Comparison of ENCODE assay signal across 9 cellular contexts in the genomic region with DNA sequence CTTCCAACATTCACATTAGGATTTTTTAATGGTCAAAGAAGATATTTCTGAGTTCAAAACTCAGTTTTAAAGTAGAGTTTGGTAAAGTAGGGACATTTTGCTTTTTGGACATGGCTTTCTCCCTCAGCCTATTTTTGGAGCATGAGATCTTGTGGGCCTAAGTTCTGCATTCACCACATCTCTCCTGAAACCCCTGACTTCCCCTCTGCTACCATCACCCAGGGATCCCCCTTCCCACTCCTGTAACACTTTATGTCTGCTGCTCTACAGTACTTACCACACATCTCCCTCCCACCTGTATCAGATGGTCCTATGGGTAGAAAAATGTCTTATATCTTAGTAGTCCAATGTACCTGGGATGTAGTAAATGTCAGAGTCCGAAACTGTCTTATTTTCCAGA. TPM values are rescaled to one million over a fixed set of nuclear protein-coding genes. Genes with fewer than 3 reads are reported as not detected.
DNase-seq lines count a peak whose midpoint lies in the region; ATAC-seq, FAIRE-seq and TF ChIP-seq lines count a peak whose summit lies in the region.
"Had no signal": no experiment of that assay in that cellular context is flagged by ENCODE, and none has a peak within 500 bp of the region (broad histone marks: within the 10 kb centered on the region; RNA-seq: fewer than 3 reads in every experiment).

No MANE protein-coding gene starts in this region.

- H3K27ac Mint-ChIP-seq in activated CD4-positive, alpha-beta T cell treated with anti-CD3 and anti-CD28 coated beads, Interleukin-2, amount 10 ng/mL, durations not matched to agents 7 days and 5 days: peak overlapping the region; percentile 93

- peak overlapping the region; percentile 31 for H3K4me3 Mint-ChIP-seq in activated CD4-positive, alpha-beta T cell treated with anti-CD3 and anti-CD28 coated beads, Interleukin-2, amount 10 ng/mL, durations not matched to agents 7 days and 5 days

- POLR2A ChIA-PET in activated CD4-positive, alpha-beta T cell treated with anti-CD3 and anti-CD28 coated beads, Interleukin-2, amount 10 ng/mL, durations not matched to agents 7 days and 5 days (lab: Charles Lee): no interaction called here

- TF ChIP-seq POLR2A in adrenal gland (IDR thresholded peaks at IDR 0.05): no peak

- WGBS in adrenal gland, 4 donors: 93 to 100% (median 97%) methylated on average over 1 of the region's 1 CpG

- H3K36me3 Mint-ChIP-seq in activated CD4-positive, alpha-beta T cell treated with anti-CD3 and anti-CD28 coated beads, Interleukin-2, amount 10 ng/mL, durations not matched to agents 7 days and 5 days (ENCODE audit: low read depth): peaks cover 21% of the 10 kb centered on the region

- no peaks in the 10 kb centered on the region for H3K27me3 Mint-ChIP-seq in activated CD4-positive, alpha-beta T cell treated with anti-CD3 and anti-CD28 coated beads, Interleukin-2, amount 10 ng/mL, durations not matched to agents 7 days and 5 days

- H3K4me3 ChIP-seq in skin epidermis (no peak overlapping the region), adrenal gland (no peak overlapping the region), kidney (ENCODE audit: low read length in 2 of 2) (no peak overlapping the region)
- H3K4me3 ChIP-seq: SJSA1 had no signal

- ATAC-seq in GM21825 (IDR thresholded peaks at IDR 0.05; ENCODE audit: unreplicated experiment): peak; percentile 51

- TF ChIP-seq CTCF in adrenal gland (IDR thresholded peaks at IDR 0.05): no peak
- no peak for TF ChIP-seq CTCF in kidney (IDR thresholded peaks at IDR 0.05; ENCODE audit: borderline replicate concordance, extremely low read depth, insufficient read depth)

- CTCF ChIA-PET in activated CD4-positive, alpha-beta T cell treated with anti-CD3 and anti-CD28 coated beads, Interleukin-2, amount 10 ng/mL, durations not matched to agents 7 days and 5 days (lab: Charles Lee): interaction anchor here (0.5 to 2.3 kb wide), 4 partner anchors 10 to 1091 kb away, joined by 3 to 5 read pairs (median 4); no protein-coding TSS in a partner anchor

- intact Hi-C loops in adrenal gland (cut with DNase I) (no loop called here), kidney (cut with DNase I) (no loop called here)

- H3K4me1 Mint-ChIP-seq in activated CD4-positive, alpha-beta T cell treated with anti-CD3 and anti-CD28 coated beads, Interleukin-2, amount 10 ng/mL, durations not matched to agents 7 days and 5 days: peaks cover 76% of the 10 kb centered on the region

- no peak for FAIRE-seq in kidney (lab: Jason Lieb, UNC)

- H3K4me1 ChIP-seq in adrenal gland (replicated peaks in 1 of 2): peaks cover 0 to 38% of the 10 kb centered on the region in 2 donors
- peaks cover 0 to 4% of the 10 kb centered on the region in 2 donors for H3K4me1 ChIP-seq in kidney (ENCODE audit: control insufficient read depth in 1 of 2, insufficient read depth in 1 of 2, low read depth in 1 of 2, low read length in 2 of 2)
- H3K4me1 ChIP-seq: SJSA1 had no signal

- no peaks in the 10 kb centered on the region for H3K27me3 ChIP-seq in adrenal gland
- H3K27me3 ChIP-seq: SJSA1 had no signal

- H3K27ac ChIP-seq in skin epidermis (peak overlapping the region in 15 of 21 experiments; percentile 9 to 85 (median 56)), adrenal gland (peak overlapping the region in 1 of 5 donors; percentile 15), kidney (ENCODE audit: low read depth in 2 of 2, low read length in 2 of 2) (no peak overlapping the region)
- H3K27ac ChIP-seq: SJSA1 had no signal

- no peak for DNase-seq in activated CD4-positive, alpha-beta T cell treated with anti-CD3 and anti-CD28 coated beads, Interleukin-2, amount 10 ng/mL, durations not matched to agents 7 days and 5 days
- no peak for DNase-seq in activated CD4-positive, alpha-beta T cell treated with anti-CD3 and anti-CD28 coated beads for 1 hour
- peak; percentile 58 for DNase-seq in MV-4-11 (lab: John Stamatoyannopoulos, UW)
- DNase-seq in adrenal gland: no peak
- no peak for DNase-seq in kidney
- no peak for DNase-seq in T-helper 9 cell

- H3K9me3 Mint-ChIP-seq in activated CD4-positive, alpha-beta T cell treated with anti-CD3 and anti-CD28 coated beads, Interleukin-2, amount 10 ng/mL, durations not matched to agents 7 days and 5 days: peaks cover 5% of the 10 kb centered on the region

- H3K9me3 ChIP-seq in adrenal gland (replicated peaks in 1 of 3) (no peaks in the 10 kb centered on the region), kidney (ENCODE audit: control insufficient read depth in 1 of 2, low read length in 2 of 2) (no peaks in the 10 kb centered on the region)
- H3K9me3 ChIP-seq: SJSA1 had no signal

- H3K9ac ChIP-seq in kidney (ENCODE audit: low read length in 2 of 2): no peak overlapping the region

- H3K36me3 ChIP-seq in adrenal gland (replicated peaks in 1 of 2): no peaks in the 10 kb centered on the region
- H3K36me3 ChIP-seq in kidney (ENCODE audit: control insufficient read depth in 1 of 2, insufficient read depth in 2 of 2, low read length in 2 of 2): no peaks in the 10 kb centered on the region
- H3K36me3 ChIP-seq: SJSA1 had no signal

RNA-seq across cellular contexts. Expression of gene JAK2, which starts 48.2 kb away (rescaled TPM):
- 10 to 100 TPM; 53.4 to 55.4 TPM for total RNA-seq in activated CD4-positive, alpha-beta T cell treated with anti-CD3 and anti-CD28 coated beads, Interleukin-2, amount 10 ng/mL, durations not matched to agents 7 days and 5 days
- total RNA-seq in adrenal gland: 10 to 100 TPM in 6 of 8 donors, 1 to 10 TPM in 2; 6.9 to 21.0 (median 13.1) TPM
- polyA plus RNA-seq in adrenal gland: 10 to 100 TPM in 1 of 3 donors, 1 to 10 TPM in 2; 3.5 to 12.8 (median 5.7) TPM
- 23.3 TPM for total RNA-seq in kidney
- 4.5 TPM for polyA plus RNA-seq in kidney (ENCODE audit: insufficient read depth, low read depth, low replicate concordance)

Comparison
In these comparisons a context has a peak if more than half of its experiments do, and no peak if none do; other contexts are left out.
1. H3K27ac ChIP-seq: peak in skin epidermis (15 of 21); none in kidney (0 of 2).